Comparison of ENCODE assay signal across 17 cellular contexts in the genomic region with DNA sequence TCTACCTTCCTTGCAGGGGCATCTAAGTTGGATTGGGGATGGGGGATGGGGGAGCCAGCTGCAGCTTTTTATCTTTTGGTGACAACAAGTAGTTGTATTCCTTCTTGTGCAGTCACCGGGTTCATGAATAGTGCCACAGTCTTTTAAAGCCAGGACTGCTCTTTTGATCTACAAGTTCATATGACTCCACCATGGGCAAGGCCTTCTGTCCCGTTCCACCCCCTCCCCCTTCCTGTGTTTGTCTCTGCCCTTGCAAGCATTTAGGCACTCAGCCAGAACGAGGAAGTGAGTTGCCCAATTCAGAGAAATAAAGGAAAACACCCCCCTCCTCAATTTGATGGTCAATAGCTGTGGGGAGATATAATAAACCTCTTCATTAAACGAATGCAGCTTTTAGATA. TPM values are rescaled to one million over a fixed set of nuclear protein-coding genes. Genes with fewer than 3 reads are reported as not detected.
A peak's percentile ranks its signal among the peaks of the same experiment; 100 is the strongest.
DNase-seq lines count a peak whose midpoint lies in the region; ATAC-seq and TF ChIP-seq lines count a peak whose summit lies in the region.
"Had no signal": no experiment of that assay in that cellular context is flagged by ENCODE, and none has a peak within 500 bp of the region (broad histone marks: within the 10 kb centered on the region; RNA-seq: fewer than 3 reads in every experiment).

No MANE protein-coding gene starts in this region.

- no peak overlapping the region for H2BK120ac ChIP-seq in H9 (ENCODE audit: low read depth, low read length, poor library complexity, severe bottlenecking)

- no peaks in the 10 kb centered on the region for H3K9me3 ChIP-seq in A673 (ENCODE audit: low read depth, low read length, poor library complexity, severe bottlenecking)
- peaks cover 0 to 9% (median 4%) of the 10 kb centered on the region in 11 experiments; a peak in 8 of 22 replicates for H3K9me3 ChIP-seq in BLaER1 treated with 17β-estradiol and CSF1 and Interleukin-3, amounts not matched to agents 10 nM and 100 nM (replicated peaks in 1 of 11)
- H3K9me3 ChIP-seq in fibroblast of lung (ENCODE audit: control insufficient read depth, insufficient read depth, low read depth, low read length): no peaks in the 10 kb centered on the region
- no peaks in the 10 kb centered on the region for H3K9me3 ChIP-seq in H9 (ENCODE audit: control insufficient read depth, low read depth, low read length)
- H3K9me3 ChIP-seq: lower lobe of right lung, tibial nerve had no signal

- WGBS in H9 (ENCODE audit: extremely low coverage, insufficient read length, low lambda C conversion rate): no CpG with 5 or more reads among the region's 4 CpGs

- peaks cover 5 to 6% of the 10 kb centered on the region in 2 experiments; a peak in 2 of 4 replicates for H3K4me1 Mint-ChIP-seq in H9
- H3K4me1 Mint-ChIP-seq in naive thymus-derived CD8-positive, alpha-beta T cell: peaks cover 8 to 26% (median 10%) of the 10 kb centered on the region in 4 donors

- H3K27ac Mint-ChIP-seq in H9: no peak overlapping the region
- H3K27ac Mint-ChIP-seq in naive thymus-derived CD8-positive, alpha-beta T cell: peak overlapping the region in 2 of 10 donors; percentile 23 to 30
- H3K27ac Mint-ChIP-seq: activated CD4-positive, alpha-beta T cell treated with anti-CD3 and anti-CD28 coated beads, Interleukin-2, amount 10 ng/mL, durations not matched to agents 7 days and 5 days; nephron had no signal

- H3K4me3 ChIP-seq in A673 (ENCODE audit: low read depth, low read length, poor library complexity, severe bottlenecking): no peak overlapping the region
- H3K4me3 ChIP-seq in BLaER1 treated with 17β-estradiol and CSF1 and Interleukin-3, amounts not matched to agents 10 nM and 100 nM: peak overlapping the region in 4 of 10 experiments; percentile 1 to 37 (median 20); a peak in 4 of 20 replicates
- no peak overlapping the region for H3K4me3 ChIP-seq in fibroblast of lung (replicated peaks in 1 of 4; ENCODE audit: control extremely low read depth in 1 of 4, insufficient read depth in 1 of 4, low read depth in 3 of 4, low read length in 4 of 4)
- H3K4me3 ChIP-seq: lower lobe of right lung, tibial nerve had no signal

- POLR2A ChIA-PET in A673 (lab: Charles Lee; ENCODE audit: low non-redundant PET): no interaction called here
- POLR2A ChIA-PET in naive thymus-derived CD8-positive, alpha-beta T cell (lab: Charles Lee): interaction anchor here (0.7 kb wide), 1 partner anchor 57 kb away, joined by 5 read pairs; a partner anchor contains a TSS

- H2BK15ac ChIP-seq in H9 (ENCODE audit: low read depth, low read length): no peak overlapping the region

- no peak overlapping the region for H2AFZ ChIP-seq in fibroblast of lung (ENCODE audit: low read length)
- no peak overlapping the region for H2AFZ ChIP-seq in H9 (ENCODE audit: low read length)

- no TSS peak for BruUV-seq in A673 (replicated peaks; lab: Mats Ljungman, UMichigan)

- no peak overlapping the region for H3K4me3 Mint-ChIP-seq in H9
- no peak overlapping the region for H3K4me3 Mint-ChIP-seq in naive thymus-derived CD8-positive, alpha-beta T cell
- H3K4me3 Mint-ChIP-seq: activated CD4-positive, alpha-beta T cell treated with anti-CD3 and anti-CD28 coated beads, Interleukin-2, amount 10 ng/mL, durations not matched to agents 7 days and 5 days; nephron had no signal

- H4K20me1 ChIP-seq in BLaER1 treated with 17β-estradiol and CSF1 and Interleukin-3, amounts not matched to agents 10 nM and 100 nM: no peaks in the 10 kb centered on the region
- H4K20me1 ChIP-seq in fibroblast of lung (ENCODE audit: control insufficient read depth, extremely low read depth, insufficient read depth, low read length): no peaks in the 10 kb centered on the region
- no peaks in the 10 kb centered on the region for H4K20me1 ChIP-seq in H9 (ENCODE audit: control insufficient read depth, insufficient read depth, insufficient read length)

- H3K27ac ChIP-seq in A673 (ENCODE audit: low read depth, low read length, poor library complexity, severe bottlenecking) (no peak overlapping the region), fibroblast of lung (ENCODE audit: insufficient read depth, low read length) (no peak overlapping the region), H9 (ENCODE audit: insufficient read length, low read depth, low read length) (no peak overlapping the region)
- peak overlapping the region in 9 of 11 experiments; percentile 58 to 93 (median 85); a peak in 19 of 22 replicates for H3K27ac ChIP-seq in BLaER1 treated with 17β-estradiol and CSF1 and Interleukin-3, amounts not matched to agents 10 nM and 100 nM
- H3K27ac ChIP-seq: C4-2B, lower lobe of right lung, tibial nerve had no signal

- H4K91ac ChIP-seq in H9 (ENCODE audit: insufficient read length, low read depth, low read length): no peak overlapping the region

- DNase-seq in A673 (ENCODE audit: low spot score): peak; percentile 16
- DNase-seq in NOMO-1 treated with dmso at 0.1 percent for 144 hours (lab: John Stamatoyannopoulos, UW; ENCODE audit: unreplicated experiment): peak; percentile 18
- DNase-seq in fibroblast of lung (ENCODE audit: low read depth in 2 of 2): peak; percentile 6 to 33
- no peak for DNase-seq in H9
- no peak for DNase-seq in naive thymus-derived CD8-positive, alpha-beta T cell
- no peak for DNase-seq in NCI-H2196 (lab: John Stamatoyannopoulos, UW; ENCODE audit: unreplicated experiment)
- DNase-seq: activated CD4-positive, alpha-beta T cell treated with anti-CD3 and anti-CD28 coated beads, Interleukin-2, amount 10 ng/mL, durations not matched to agents 7 days and 5 days; lower lobe of right lung; NCI-H2107; right cardiac atrium; stimulated activated CD4-positive, alpha-beta T cell treated with anti-CD3 and anti-CD28 coated beads, Interleukin-4, amount 100 ng/mL, for 24 hours; T-helper 1 cell had no signal

- no peaks in the 10 kb centered on the region for H3K27me3 ChIP-seq in A673 (replicated peaks; ENCODE audit: insufficient read depth, low read depth, low read length, poor library complexity)
- H3K27me3 ChIP-seq in BLaER1 treated with 17β-estradiol and CSF1 and Interleukin-3, amounts not matched to agents 10 nM and 100 nM: no peaks in the 10 kb centered on the region
- no peaks in the 10 kb centered on the region for H3K27me3 ChIP-seq in fibroblast of lung (ENCODE audit: control insufficient read depth, insufficient read depth, low read length)
- H3K27me3 ChIP-seq in H9 (ENCODE audit: insufficient read depth, low read length): no peaks in the 10 kb centered on the region
- H3K27me3 ChIP-seq: tibial nerve had no signal

- no peak overlapping the region for H4K5ac ChIP-seq in H9 (ENCODE audit: insufficient read length, low read depth, low read length)

- no peak overlapping the region for H2BK12ac ChIP-seq in H9 (ENCODE audit: insufficient read length, low read depth, low read length)

- H2BK5ac ChIP-seq in H9 (ENCODE audit: insufficient read length, low read length): no peak overlapping the region

- H3K18ac ChIP-seq in H9 (ENCODE audit: insufficient read length, low read depth, low read length): no peak overlapping the region

- no peak overlapping the region for H3K14ac ChIP-seq in H9 (ENCODE audit: insufficient read depth, low read length)

- peak overlapping the region; percentile 45 to 89 (median 68) for H3K4me2 ChIP-seq in BLaER1 treated with 17β-estradiol and CSF1 and Interleukin-3, amounts not matched to agents 10 nM and 100 nM
- H3K4me2 ChIP-seq in fibroblast of lung (ENCODE audit: extremely low read depth, insufficient read depth, low read length) (no peak overlapping the region), H9 (ENCODE audit: insufficient read depth, insufficient read length, low read length) (no peak overlapping the region)

- H3K79me1 ChIP-seq in H9 (ENCODE audit: insufficient read depth, low read depth, low read length, poor library complexity, severe bottlenecking): no peaks in the 10 kb centered on the region

- H4K8ac ChIP-seq in H9 (replicated peaks; ENCODE audit: insufficient read length, low read depth, low read length): no peak overlapping the region

- peaks cover 4% of the 10 kb centered on the region for H3K4me1 ChIP-seq in A673 (ENCODE audit: insufficient read depth, low read length, poor library complexity, severe bottlenecking)
- H3K4me1 ChIP-seq in BLaER1 treated with 17β-estradiol and CSF1 and Interleukin-3, amounts not matched to agents 10 nM and 100 nM: peaks cover 18 to 74% (median 38%) of the 10 kb centered on the region in 10 experiments
- no peaks in the 10 kb centered on the region for H3K4me1 ChIP-seq in fibroblast of lung (ENCODE audit: control insufficient read depth, extremely low read depth, insufficient read depth, low read length)
- no peaks in the 10 kb centered on the region; the same call in 1 of the 2 replicates for H3K4me1 ChIP-seq in H9 (ENCODE audit: insufficient read depth, low read length)
- H3K4me1 ChIP-seq: lower lobe of right lung had no signal

- no peaks in the 10 kb centered on the region for H3K36me3 ChIP-seq in A673 (ENCODE audit: insufficient read depth, low read length, poor library complexity, severe bottlenecking)
- no peaks in the 10 kb centered on the region for H3K36me3 ChIP-seq in BLaER1 treated with 17β-estradiol and CSF1 and Interleukin-3, amounts not matched to agents 10 nM and 100 nM
- no peaks in the 10 kb centered on the region for H3K36me3 ChIP-seq in fibroblast of lung (ENCODE audit: control insufficient read depth, insufficient read depth, low read length)
- H3K36me3 ChIP-seq: lower lobe of right lung, tibial nerve had no signal

- CTCF ChIA-PET in A673 (lab: Charles Lee): no interaction called here

- H2AK5ac ChIP-seq in H9 (ENCODE audit: insufficient read length, low read length): no peak overlapping the region

- H3K9me3 Mint-ChIP-seq in H9: no peaks in the 10 kb centered on the region
- H3K9me3 Mint-ChIP-seq in naive thymus-derived CD8-positive, alpha-beta T cell: no peaks in the 10 kb centered on the region
- H3K9me3 Mint-ChIP-seq: nephron had no signal

- H3T11ph ChIP-seq in H9 (ENCODE audit: low read length): no peak overlapping the region

- H2BK20ac ChIP-seq in H9 (ENCODE audit: low read depth, low read length, poor library complexity, severe bottlenecking): no peak overlapping the region

- no peaks in the 10 kb centered on the region for H3K27me3 Mint-ChIP-seq in H9 (ENCODE audit: low read depth)
- H3K27me3 Mint-ChIP-seq in naive thymus-derived CD8-positive, alpha-beta T cell: peaks cover 0 to 6% (median under 1%) of the 10 kb centered on the region in 5 donors

- H3K56ac ChIP-seq in H9 (ENCODE audit: insufficient read length, low read depth, low read length): no peak overlapping the region

- H3K79me2 ChIP-seq in fibroblast of lung (ENCODE audit: control insufficient read depth, insufficient read depth, low read length) (no peaks in the 10 kb centered on the region), H9 (ENCODE audit: insufficient read depth, low read length) (no peaks in the 10 kb centered on the region)

- intact Hi-C loops in A673 (cut with micrococcal nuclease; ENCODE audit: unreplicated experiment): no loop called here

- no peaks in the 10 kb centered on the region for H3K23me2 ChIP-seq in H9 (ENCODE audit: insufficient read length, low read depth, low read length, poor library complexity, severe bottlenecking)

- no peaks in the 10 kb centered on the region for H3K36me3 Mint-ChIP-seq in H9 (ENCODE audit: insufficient read depth in 1 of 3, low read depth in 3 of 3)
- H3K36me3 Mint-ChIP-seq in naive thymus-derived CD8-positive, alpha-beta T cell: no peaks in the 10 kb centered on the region

- ATAC-seq in naive thymus-derived CD8-positive, alpha-beta T cell: no peak
- no peak for ATAC-seq in HG03108 (IDR thresholded peaks at IDR 0.05; ENCODE audit: unreplicated experiment)
- ATAC-seq: right cardiac atrium had no signal

- no peak overlapping the region for H3K23ac ChIP-seq in H9 (ENCODE audit: insufficient read length, low read depth, low read length)

- peak overlapping the region in 8 of 11 experiments; percentile 34 to 74 (median 64); a peak in 16 of 22 replicates for H3K9ac ChIP-seq in BLaER1 treated with 17β-estradiol and CSF1 and Interleukin-3, amounts not matched to agents 10 nM and 100 nM
- H3K9ac ChIP-seq in fibroblast of lung (ENCODE audit: insufficient read depth, low read length) (no peak overlapping the region), H9 (ENCODE audit: extremely low read depth, insufficient read length, low read length) (no peak overlapping the region)

- TF ChIP-seq CTCF in A673 (conservative IDR thresholded peaks at IDR 0.05; ENCODE audit: low read depth, low read length) (no peak), fibroblast of lung (conservative IDR thresholded peaks at IDR 0.05 in 1 of 2, IDR thresholded peaks at IDR 0.05 in 1 of 2; ENCODE audit: low read depth in 1 of 2, low read length in 2 of 2) (no peak), H9 (conservative IDR thresholded peaks at IDR 0.05) (no peak)

- H3K4ac ChIP-seq in H9 (ENCODE audit: low read depth, low read length): no peak overlapping the region

RNA-seq across cellular contexts. Expression of a gene that starts 44.8 kb away (rescaled TPM):
- total RNA-seq in A673 (2021) (14.5 and 18.3 TPM in 2 replicates), fibroblast of lung (0.33 and 2.1 TPM in 2 replicates), H9 (2021) (2.6 and 3.0 TPM in 2 replicates)
- polyA plus RNA-seq in fibroblast of lung: 0.08 and 0.21 TPM in 2 replicates
- 0.09 and 0.40 TPM in 2 replicates for polyA plus RNA-seq in fibroblast of lung (2012)
- polyA minus RNA-seq in fibroblast of lung (ENCODE audit: low replicate concordance): 0.37 TPM in 1 of 2 replicates, not detected in the other
- 1 to 10 TPM; 1.1 to 1.2 TPM for total RNA-seq in naive thymus-derived CD8-positive, alpha-beta T cell
- polyA plus RNA-seq in naive thymus-derived CD8-positive, alpha-beta T cell: under 1 TPM; 0.07 to 0.28 (median 0.10) TPM

RNA-seq across cellular contexts. Expression of a gene that starts 56.4 kb away (rescaled TPM):
- total RNA-seq in A673 (2021) (32.9 and 38.4 TPM in 2 replicates), fibroblast of lung (20.6 and 23.9 TPM in 2 replicates), H9 (2021) (30.5 and 31.6 TPM in 2 replicates)
- polyA plus RNA-seq in fibroblast of lung: 12.5 and 13.2 TPM in 2 replicates
- 10.9 and 11.1 TPM in 2 replicates for polyA plus RNA-seq in fibroblast of lung (2012)
- polyA minus RNA-seq in fibroblast of lung (ENCODE audit: low replicate concordance): 5.0 and 5.4 TPM in 2 replicates
- 10 to 100 TPM; 15.5 to 15.6 TPM for total RNA-seq in naive thymus-derived CD8-positive, alpha-beta T cell
- polyA plus RNA-seq in naive thymus-derived CD8-positive, alpha-beta T cell: 1 to 10 TPM; 1.7 to 3.2 (median 3.2) TPM

Comparison
In these comparisons a context has a peak if more than half of its experiments do, and no peak if none do; other contexts are left out.
1. DNase-seq: peak in A673 (single experiment), NOMO-1 treated with dmso at 0.1 percent for 144 hours (single experiment) and fibroblast of lung (2 of 2); none in H9 (single experiment), naive thymus-derived CD8-positive, alpha-beta T cell (0 of 10) and NCI-H2196 (single experiment).
2. H3K27ac ChIP-seq: peak in BLaER1 treated with 17β-estradiol and CSF1 and Interleukin-3, amounts not matched to agents 10 nM and 100 nM (9 of 11); none in A673 (single experiment), fibroblast of lung (single experiment) and H9 (single experiment).
3. H3K4me2 ChIP-seq: peak in BLaER1 treated with 17β-estradiol and CSF1 and Interleukin-3, amounts not matched to agents 10 nM and 100 nM (11 of 11); none in fibroblast of lung (single experiment) and H9 (single experiment).
4. H3K9ac ChIP-seq: peak in BLaER1 treated with 17β-estradiol and CSF1 and Interleukin-3, amounts not matched to agents 10 nM and 100 nM (8 of 11); none in fibroblast of lung (single experiment) and H9 (single experiment).